8 cellular contexts compared by ENCODE assay signal in the genomic region with DNA sequence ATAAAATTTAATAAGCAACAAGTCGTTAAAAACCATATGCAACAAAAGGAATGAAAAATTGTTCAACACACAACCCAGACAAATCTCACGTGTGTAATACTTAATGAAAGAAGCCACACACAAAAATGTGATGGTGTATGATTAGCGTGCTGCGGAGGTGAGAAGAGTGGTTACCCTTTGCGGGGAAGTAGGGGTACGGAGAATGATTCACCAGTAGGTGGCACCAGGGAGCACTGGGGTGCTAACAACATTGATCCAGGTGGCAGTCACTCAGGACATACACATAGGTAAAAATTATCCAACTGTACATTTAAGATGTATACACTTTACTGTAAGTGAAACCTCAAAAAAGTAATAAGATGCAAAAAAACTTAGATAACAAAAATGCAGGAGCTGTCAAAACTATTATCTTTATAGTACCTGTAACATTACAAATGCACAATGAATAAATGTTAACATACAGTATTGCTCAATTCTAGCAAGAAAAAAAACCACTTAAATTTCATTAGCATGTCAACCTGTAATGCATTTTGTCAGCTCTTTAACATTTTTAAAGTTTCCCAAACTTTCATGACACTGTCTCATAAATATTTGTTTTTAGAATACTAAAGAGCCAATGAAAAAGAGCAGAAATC. TPM values are rescaled to one million over a fixed set of nuclear protein-coding genes. Genes with fewer than 3 reads are reported as not detected.
DNase-seq lines count a peak whose midpoint lies in the region; ATAC-seq and TF ChIP-seq lines count a peak whose summit lies in the region.

No MANE protein-coding gene starts in this region.

- H2AFZ ChIP-seq in DND-41 (ENCODE audit: low read depth, low read length): no peak overlapping the region

- peak; percentile 62 for TF ChIP-seq CTCF in DND-41 (IDR thresholded peaks at IDR 0.05; ENCODE audit: borderline replicate concordance, extremely low read depth, low read length, poor library complexity, severe bottlenecking)

- no peaks in the 10 kb centered on the region for H3K4me1 ChIP-seq in DND-41 (ENCODE audit: insufficient read depth, low read length)

- peaks cover under 1% of the 10 kb centered on the region for H3K27me3 ChIP-seq in DND-41 (ENCODE audit: insufficient read depth, low read length, poor library complexity)

- no peaks in the 10 kb centered on the region for H3K9me3 ChIP-seq in DND-41 (ENCODE audit: insufficient read depth, low read length, severe bottlenecking)

- no peaks in the 10 kb centered on the region for H3K36me3 ChIP-seq in DND-41 (ENCODE audit: insufficient read depth, low read length)

- H3K9ac ChIP-seq in DND-41 (ENCODE audit: low read depth, low read length): no peak overlapping the region

- H3K79me2 ChIP-seq in DND-41 (ENCODE audit: insufficient read depth, low read length): no peaks in the 10 kb centered on the region

- H3K4me2 ChIP-seq in DND-41 (ENCODE audit: insufficient read depth, low read length): no peak overlapping the region

- no peaks in the 10 kb centered on the region for H4K20me1 ChIP-seq in DND-41 (ENCODE audit: insufficient read depth, low read length)

- DNase-seq in DND-41: peak; percentile 24
- DNase-seq in NCI-H748 (lab: John Stamatoyannopoulos, UW; ENCODE audit: unreplicated experiment): peak; percentile 43
- peak; percentile 19 for DNase-seq in activated effector memory CD4-positive, alpha-beta T cell treated with Interleukin-2 at 50 U/mL for 16 hours
- peak; percentile 63 for DNase-seq in iPS-NIHi7 (ENCODE audit: extremely low spot score)
- DNase-seq in stimulated activated CD8-positive, alpha-beta memory T cell treated with anti-CD3 and anti-CD28 coated beads, Interleukin-15, amount 100 ng/mL, for 4 hours (ENCODE audit: low read depth in 2 of 2): peak; percentile 2 to 19
- no peak for DNase-seq in mucosa of gallbladder (ENCODE audit: low spot score)

- H3K4me3 ChIP-seq in DND-41 (ENCODE audit: low read depth in 1 of 2, low read length in 2 of 2): no peak overlapping the region

- ATAC-seq in DND-41 (ENCODE audit: insufficient read depth, low read depth) (peak; percentile 37; the same call in 1 of the 3 replicates), HG03571 (IDR thresholded peaks at IDR 0.05; ENCODE audit: unreplicated experiment) (no peak), HG02588 (IDR thresholded peaks at IDR 0.05; ENCODE audit: unreplicated experiment) (no peak)

- H3K27ac ChIP-seq in DND-41 (ENCODE audit: low read length): no peak overlapping the region

RNA-seq across cellular contexts. Expression of a gene that starts 46.8 kb away (rescaled TPM):
- total RNA-seq in mucosa of gallbladder: 6.1 TPM
